11 cellular contexts compared by ENCODE assay signal in genomic region chr6:17493286-17493685, GRCh38.
DNase-seq lines count a peak whose midpoint lies in the region; ATAC-seq and TF ChIP-seq lines count a peak whose summit lies in the region.
"Had no signal": no experiment of that assay in that cellular context is flagged by ENCODE, and none has a peak within 500 bp of the region (broad histone marks: within the 10 kb centered on the region; RNA-seq: fewer than 3 reads in every experiment).

No MANE protein-coding gene starts in this region.

- H3K4me1 ChIP-seq in SJSA1 (replicated peaks) = peaks cover 47% of the 10 kb centered on the region
- no peaks in the 10 kb centered on the region for H3K4me1 ChIP-seq in prostate gland (replicated peaks)

- no peak for TF ChIP-seq POLR2A in prostate gland (IDR thresholded peaks at IDR 0.05)

- H3K27ac ChIP-seq in SJSA1 = peak overlapping the region; percentile 68
- peak overlapping the region; percentile 44 to 56 for H3K27ac ChIP-seq in prostate gland

- H3K27me3 ChIP-seq in SJSA1 (replicated peaks) (no peaks in the 10 kb centered on the region), prostate gland (replicated peaks; ENCODE audit: insufficient read depth) (no peaks in the 10 kb centered on the region)

- no peak for TF ChIP-seq CTCF in fibroblast of mammary gland (conservative IDR thresholded peaks at IDR 0.05; ENCODE audit: control insufficient read depth, insufficient read depth, low read depth, low read length)
- TF ChIP-seq CTCF in prostate gland (IDR thresholded peaks at IDR 0.05) = no peak

- DNase-seq in Caki2 (ENCODE audit: low read depth) = peak; percentile 55
- DNase-seq in SJSA1 (ENCODE audit: low read depth in 1 of 2, low spot score in 2 of 2) = peak; percentile 82 to 87
- DNase-seq in fibroblast of mammary gland (ENCODE audit: low read depth) = peak; percentile 65
- DNase-seq in prostate gland (ENCODE audit: low spot score) = no peak
- no peak for DNase-seq in posterior cingulate gyrus
- no peak for DNase-seq in NCI-H2227 treated with DMSO at 0.1 percent for 48 hours (lab: John Stamatoyannopoulos, UW)
- DNase-seq: activated naive CD8-positive, alpha-beta T cell treated with anti-CD3 and anti-CD28 coated beads for 36 hours; CD8-positive, alpha-beta memory T cell; NCI-H1436 treated with DMSO at 0.1 percent for 48 hours had no signal

- no peak for ATAC-seq in HG02973 (IDR thresholded peaks at IDR 0.05; ENCODE audit: unreplicated experiment)
- ATAC-seq in HG03139 (IDR thresholded peaks at IDR 0.05; ENCODE audit: unreplicated experiment) = no peak

- H3K36me3 ChIP-seq in SJSA1 = peaks cover 20% of the 10 kb centered on the region
- H3K36me3 ChIP-seq in prostate gland = no peaks in the 10 kb centered on the region

- no peaks in the 10 kb centered on the region for H3K9me3 ChIP-seq in SJSA1 (replicated peaks)
- H3K9me3 ChIP-seq in prostate gland = no peaks in the 10 kb centered on the region

- in situ Hi-C loops in Caki2 (cut with HindIII; ENCODE audit: low pct_unique_long_range_greater_than_20kb, low sequenced_read_pairs) = no loop called here

- H3K4me3 ChIP-seq in SJSA1 (no peak overlapping the region), fibroblast of mammary gland (ENCODE audit: control insufficient read depth, low read depth, low read length) (no peak overlapping the region), prostate gland (no peak overlapping the region)

- intact Hi-C loops in prostate gland (cut with DNase I) = no loop called here
- intact Hi-C loops in posterior cingulate gyrus (cut with DNase I) = no loop called here

- WGBS in prostate gland = 86% methylated on average over 2 of the region's 2 CpGs

Comparison
In these comparisons a context has a peak if more than half of its experiments do, and no peak if none do; other contexts are left out.
1. DNase-seq: peak in Caki2 (single experiment), SJSA1 (2 of 2) and fibroblast of mammary gland (single experiment); none in prostate gland (single experiment), posterior cingulate gyrus (0 of 10) and NCI-H2227 treated with DMSO at 0.1 percent for 48 hours (single experiment).